In the genomic region with DNA sequence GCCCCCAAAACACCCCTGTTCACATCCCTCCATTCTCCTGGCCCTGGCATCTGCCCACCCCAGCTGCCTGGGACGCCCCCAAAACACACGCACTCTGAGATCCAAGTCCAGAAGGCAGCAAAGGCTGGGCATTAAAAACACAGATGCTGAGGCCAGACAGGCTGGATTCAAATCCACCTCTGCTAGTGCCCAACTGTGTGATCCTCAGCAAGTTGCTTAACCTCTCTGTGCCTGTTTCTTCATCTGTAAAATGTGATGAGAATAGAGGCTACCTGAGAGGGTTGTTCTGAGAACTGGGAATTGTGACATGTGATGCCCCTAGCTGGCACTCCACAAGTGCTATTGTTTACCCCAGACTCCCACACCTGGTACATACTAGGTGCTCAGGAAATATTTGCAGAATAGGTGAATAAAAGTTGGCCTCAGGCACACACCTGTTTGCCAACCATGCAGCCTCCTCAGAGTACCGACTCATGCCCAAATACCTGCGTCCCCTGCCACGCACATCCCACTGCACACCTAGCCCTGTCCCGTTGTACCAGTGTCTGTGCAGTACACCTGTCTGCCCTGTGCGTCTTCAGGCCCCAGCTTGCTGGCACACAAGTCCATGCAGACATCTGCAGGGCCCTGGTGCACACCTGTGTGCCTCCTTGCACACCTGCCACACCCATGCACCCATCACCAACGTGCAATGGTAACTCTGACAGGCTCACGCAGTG, we compare ENCODE assay signal across 1 cellular context.
TF ChIP-seq lines count a peak whose summit lies in the region.

No MANE protein-coding gene starts in this region.

TF ChIP-seq in WTC11, 78 proteins besides CTCF, POLR2A, EP300 and RAD21 (continued from another document):
- TF ChIP-seq, protein P1, sequence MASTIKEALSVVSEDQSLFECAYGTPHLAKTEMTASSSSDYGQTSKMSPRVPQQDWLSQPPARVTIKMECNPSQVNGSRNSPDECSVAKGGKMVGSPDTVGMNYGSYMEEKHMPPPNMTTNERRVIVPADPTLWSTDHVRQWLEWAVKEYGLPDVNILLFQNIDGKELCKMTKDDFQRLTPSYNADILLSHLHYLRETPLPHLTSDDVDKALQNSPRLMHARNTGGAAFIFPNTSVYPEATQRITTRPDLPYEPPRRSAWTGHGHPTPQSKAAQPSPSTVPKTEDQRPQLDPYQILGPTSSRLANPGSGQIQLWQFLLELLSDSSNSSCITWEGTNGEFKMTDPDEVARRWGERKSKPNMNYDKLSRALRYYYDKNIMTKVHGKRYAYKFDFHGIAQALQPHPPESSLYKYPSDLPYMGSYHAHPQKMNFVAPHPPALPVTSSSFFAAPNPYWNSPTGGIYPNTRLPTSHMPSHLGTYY (CRISPR knock-in tag; IDR thresholded peaks at IDR 0.05), result no peak
- TF ChIP-seq, protein P2, sequence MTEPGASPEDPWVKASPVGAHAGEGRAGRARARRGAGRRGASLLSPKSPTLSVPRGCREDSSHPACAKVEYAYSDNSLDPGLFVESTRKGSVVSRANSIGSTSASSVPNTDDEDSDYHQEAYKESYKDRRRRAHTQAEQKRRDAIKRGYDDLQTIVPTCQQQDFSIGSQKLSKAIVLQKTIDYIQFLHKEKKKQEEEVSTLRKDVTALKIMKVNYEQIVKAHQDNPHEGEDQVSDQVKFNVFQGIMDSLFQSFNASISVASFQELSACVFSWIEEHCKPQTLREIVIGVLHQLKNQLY (CRISPR knock-in tag; IDR thresholded peaks at IDR 0.05), result no peak
- TF ChIP-seq, protein P3, sequence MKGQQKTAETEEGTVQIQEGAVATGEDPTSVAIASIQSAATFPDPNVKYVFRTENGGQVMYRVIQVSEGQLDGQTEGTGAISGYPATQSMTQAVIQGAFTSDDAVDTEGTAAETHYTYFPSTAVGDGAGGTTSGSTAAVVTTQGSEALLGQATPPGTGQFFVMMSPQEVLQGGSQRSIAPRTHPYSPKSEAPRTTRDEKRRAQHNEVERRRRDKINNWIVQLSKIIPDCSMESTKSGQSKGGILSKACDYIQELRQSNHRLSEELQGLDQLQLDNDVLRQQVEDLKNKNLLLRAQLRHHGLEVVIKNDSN (CRISPR knock-in tag; IDR thresholded peaks at IDR 0.05), result no peak
- no peak for TF ChIP-seq IRF2 (CRISPR knock-in tag; IDR thresholded peaks at IDR 0.05; ENCODE audit: borderline replicate concordance, low read depth)
- 0 out of 2 replicates have a peak, but pooled peaks have one; percentile 29 for TF ChIP-seq ESRRA (CRISPR knock-in tag; IDR thresholded peaks at IDR 0.05; ENCODE audit: borderline replicate concordance)
- no peak for TF ChIP-seq JUN (CRISPR knock-in tag; IDR thresholded peaks at IDR 0.05)
- TF ChIP-seq, protein P4, sequence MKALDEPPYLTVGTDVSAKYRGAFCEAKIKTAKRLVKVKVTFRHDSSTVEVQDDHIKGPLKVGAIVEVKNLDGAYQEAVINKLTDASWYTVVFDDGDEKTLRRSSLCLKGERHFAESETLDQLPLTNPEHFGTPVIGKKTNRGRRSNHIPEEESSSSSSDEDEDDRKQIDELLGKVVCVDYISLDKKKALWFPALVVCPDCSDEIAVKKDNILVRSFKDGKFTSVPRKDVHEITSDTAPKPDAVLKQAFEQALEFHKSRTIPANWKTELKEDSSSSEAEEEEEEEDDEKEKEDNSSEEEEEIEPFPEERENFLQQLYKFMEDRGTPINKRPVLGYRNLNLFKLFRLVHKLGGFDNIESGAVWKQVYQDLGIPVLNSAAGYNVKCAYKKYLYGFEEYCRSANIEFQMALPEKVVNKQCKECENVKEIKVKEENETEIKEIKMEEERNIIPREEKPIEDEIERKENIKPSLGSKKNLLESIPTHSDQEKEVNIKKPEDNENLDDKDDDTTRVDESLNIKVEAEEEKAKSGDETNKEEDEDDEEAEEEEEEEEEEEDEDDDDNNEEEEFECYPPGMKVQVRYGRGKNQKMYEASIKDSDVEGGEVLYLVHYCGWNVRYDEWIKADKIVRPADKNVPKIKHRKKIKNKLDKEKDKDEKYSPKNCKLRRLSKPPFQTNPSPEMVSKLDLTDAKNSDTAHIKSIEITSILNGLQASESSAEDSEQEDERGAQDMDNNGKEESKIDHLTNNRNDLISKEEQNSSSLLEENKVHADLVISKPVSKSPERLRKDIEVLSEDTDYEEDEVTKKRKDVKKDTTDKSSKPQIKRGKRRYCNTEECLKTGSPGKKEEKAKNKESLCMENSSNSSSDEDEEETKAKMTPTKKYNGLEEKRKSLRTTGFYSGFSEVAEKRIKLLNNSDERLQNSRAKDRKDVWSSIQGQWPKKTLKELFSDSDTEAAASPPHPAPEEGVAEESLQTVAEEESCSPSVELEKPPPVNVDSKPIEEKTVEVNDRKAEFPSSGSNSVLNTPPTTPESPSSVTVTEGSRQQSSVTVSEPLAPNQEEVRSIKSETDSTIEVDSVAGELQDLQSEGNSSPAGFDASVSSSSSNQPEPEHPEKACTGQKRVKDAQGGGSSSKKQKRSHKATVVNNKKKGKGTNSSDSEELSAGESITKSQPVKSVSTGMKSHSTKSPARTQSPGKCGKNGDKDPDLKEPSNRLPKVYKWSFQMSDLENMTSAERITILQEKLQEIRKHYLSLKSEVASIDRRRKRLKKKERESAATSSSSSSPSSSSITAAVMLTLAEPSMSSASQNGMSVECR (CRISPR knock-in tag; IDR thresholded peaks at IDR 0.05; ENCODE audit: borderline replicate concordance), result no peak
- TF ChIP-seq, protein P5, sequence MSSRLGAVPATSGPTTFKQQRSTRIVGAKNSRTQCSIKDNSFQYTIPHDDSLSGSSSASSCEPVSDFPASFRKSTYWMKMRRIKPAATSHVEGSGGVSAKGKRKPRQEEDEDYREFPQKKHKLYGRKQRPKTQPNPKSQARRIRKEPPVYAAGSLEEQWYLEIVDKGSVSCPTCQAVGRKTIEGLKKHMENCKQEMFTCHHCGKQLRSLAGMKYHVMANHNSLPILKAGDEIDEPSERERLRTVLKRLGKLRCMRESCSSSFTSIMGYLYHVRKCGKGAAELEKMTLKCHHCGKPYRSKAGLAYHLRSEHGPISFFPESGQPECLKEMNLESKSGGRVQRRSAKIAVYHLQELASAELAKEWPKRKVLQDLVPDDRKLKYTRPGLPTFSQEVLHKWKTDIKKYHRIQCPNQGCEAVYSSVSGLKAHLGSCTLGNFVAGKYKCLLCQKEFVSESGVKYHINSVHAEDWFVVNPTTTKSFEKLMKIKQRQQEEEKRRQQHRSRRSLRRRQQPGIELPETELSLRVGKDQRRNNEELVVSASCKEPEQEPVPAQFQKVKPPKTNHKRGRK (CRISPR knock-in tag; IDR thresholded peaks at IDR 0.05; ENCODE audit: borderline replicate concordance), result no peak
- TF ChIP-seq, protein P6, sequence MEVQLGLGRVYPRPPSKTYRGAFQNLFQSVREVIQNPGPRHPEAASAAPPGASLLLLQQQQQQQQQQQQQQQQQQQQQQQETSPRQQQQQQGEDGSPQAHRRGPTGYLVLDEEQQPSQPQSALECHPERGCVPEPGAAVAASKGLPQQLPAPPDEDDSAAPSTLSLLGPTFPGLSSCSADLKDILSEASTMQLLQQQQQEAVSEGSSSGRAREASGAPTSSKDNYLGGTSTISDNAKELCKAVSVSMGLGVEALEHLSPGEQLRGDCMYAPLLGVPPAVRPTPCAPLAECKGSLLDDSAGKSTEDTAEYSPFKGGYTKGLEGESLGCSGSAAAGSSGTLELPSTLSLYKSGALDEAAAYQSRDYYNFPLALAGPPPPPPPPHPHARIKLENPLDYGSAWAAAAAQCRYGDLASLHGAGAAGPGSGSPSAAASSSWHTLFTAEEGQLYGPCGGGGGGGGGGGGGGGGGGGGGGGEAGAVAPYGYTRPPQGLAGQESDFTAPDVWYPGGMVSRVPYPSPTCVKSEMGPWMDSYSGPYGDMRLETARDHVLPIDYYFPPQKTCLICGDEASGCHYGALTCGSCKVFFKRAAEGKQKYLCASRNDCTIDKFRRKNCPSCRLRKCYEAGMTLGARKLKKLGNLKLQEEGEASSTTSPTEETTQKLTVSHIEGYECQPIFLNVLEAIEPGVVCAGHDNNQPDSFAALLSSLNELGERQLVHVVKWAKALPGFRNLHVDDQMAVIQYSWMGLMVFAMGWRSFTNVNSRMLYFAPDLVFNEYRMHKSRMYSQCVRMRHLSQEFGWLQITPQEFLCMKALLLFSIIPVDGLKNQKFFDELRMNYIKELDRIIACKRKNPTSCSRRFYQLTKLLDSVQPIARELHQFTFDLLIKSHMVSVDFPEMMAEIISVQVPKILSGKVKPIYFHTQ (CRISPR knock-in tag; IDR thresholded peaks at IDR 0.05), result no peak
- TF ChIP-seq GTF2I (CRISPR knock-in tag; conservative IDR thresholded peaks at IDR 0.05), result no peak
- TF ChIP-seq GRHL2 (CRISPR knock-in tag; IDR thresholded peaks at IDR 0.05; ENCODE audit: insufficient replicate concordance, severe bottlenecking), result no peak
- no peak for TF ChIP-seq MYBL2 (CRISPR knock-in tag; IDR thresholded peaks at IDR 0.05)
- no peak for TF ChIP-seq TCF7 (CRISPR knock-in tag; IDR thresholded peaks at IDR 0.05; ENCODE audit: low read depth)
- TF ChIP-seq, protein P7, sequence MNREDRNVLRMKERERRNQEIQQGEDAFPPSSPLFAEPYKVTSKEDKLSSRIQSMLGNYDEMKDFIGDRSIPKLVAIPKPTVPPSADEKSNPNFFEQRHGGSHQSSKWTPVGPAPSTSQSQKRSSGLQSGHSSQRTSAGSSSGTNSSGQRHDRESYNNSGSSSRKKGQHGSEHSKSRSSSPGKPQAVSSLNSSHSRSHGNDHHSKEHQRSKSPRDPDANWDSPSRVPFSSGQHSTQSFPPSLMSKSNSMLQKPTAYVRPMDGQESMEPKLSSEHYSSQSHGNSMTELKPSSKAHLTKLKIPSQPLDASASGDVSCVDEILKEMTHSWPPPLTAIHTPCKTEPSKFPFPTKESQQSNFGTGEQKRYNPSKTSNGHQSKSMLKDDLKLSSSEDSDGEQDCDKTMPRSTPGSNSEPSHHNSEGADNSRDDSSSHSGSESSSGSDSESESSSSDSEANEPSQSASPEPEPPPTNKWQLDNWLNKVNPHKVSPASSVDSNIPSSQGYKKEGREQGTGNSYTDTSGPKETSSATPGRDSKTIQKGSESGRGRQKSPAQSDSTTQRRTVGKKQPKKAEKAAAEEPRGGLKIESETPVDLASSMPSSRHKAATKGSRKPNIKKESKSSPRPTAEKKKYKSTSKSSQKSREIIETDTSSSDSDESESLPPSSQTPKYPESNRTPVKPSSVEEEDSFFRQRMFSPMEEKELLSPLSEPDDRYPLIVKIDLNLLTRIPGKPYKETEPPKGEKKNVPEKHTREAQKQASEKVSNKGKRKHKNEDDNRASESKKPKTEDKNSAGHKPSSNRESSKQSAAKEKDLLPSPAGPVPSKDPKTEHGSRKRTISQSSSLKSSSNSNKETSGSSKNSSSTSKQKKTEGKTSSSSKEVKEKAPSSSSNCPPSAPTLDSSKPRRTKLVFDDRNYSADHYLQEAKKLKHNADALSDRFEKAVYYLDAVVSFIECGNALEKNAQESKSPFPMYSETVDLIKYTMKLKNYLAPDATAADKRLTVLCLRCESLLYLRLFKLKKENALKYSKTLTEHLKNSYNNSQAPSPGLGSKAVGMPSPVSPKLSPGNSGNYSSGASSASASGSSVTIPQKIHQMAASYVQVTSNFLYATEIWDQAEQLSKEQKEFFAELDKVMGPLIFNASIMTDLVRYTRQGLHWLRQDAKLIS (CRISPR knock-in tag; IDR thresholded peaks at IDR 0.05; ENCODE audit: borderline replicate concordance), result no peak
- no peak for TF ChIP-seq ZNF219 (CRISPR knock-in tag; IDR thresholded peaks at IDR 0.05; ENCODE audit: borderline replicate concordance)
- no peak for TF ChIP-seq ZNF121 (CRISPR knock-in tag; IDR thresholded peaks at IDR 0.05)
- TF ChIP-seq RELA (CRISPR knock-in tag; IDR thresholded peaks at IDR 0.05; ENCODE audit: borderline replicate concordance), result 0 out of 2 replicates have a peak, but pooled peaks have one; percentile 39
- TF ChIP-seq ZNF396 (CRISPR knock-in tag; IDR thresholded peaks at IDR 0.05; ENCODE audit: borderline replicate concordance), result no peak
- TF ChIP-seq, protein P8, sequence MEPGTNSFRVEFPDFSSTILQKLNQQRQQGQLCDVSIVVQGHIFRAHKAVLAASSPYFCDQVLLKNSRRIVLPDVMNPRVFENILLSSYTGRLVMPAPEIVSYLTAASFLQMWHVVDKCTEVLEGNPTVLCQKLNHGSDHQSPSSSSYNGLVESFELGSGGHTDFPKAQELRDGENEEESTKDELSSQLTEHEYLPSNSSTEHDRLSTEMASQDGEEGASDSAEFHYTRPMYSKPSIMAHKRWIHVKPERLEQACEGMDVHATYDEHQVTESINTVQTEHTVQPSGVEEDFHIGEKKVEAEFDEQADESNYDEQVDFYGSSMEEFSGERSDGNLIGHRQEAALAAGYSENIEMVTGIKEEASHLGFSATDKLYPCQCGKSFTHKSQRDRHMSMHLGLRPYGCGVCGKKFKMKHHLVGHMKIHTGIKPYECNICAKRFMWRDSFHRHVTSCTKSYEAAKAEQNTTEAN (CRISPR knock-in tag; IDR thresholded peaks at IDR 0.05), result peak; percentile 80; the same call in 1 of the 2 replicates
